1 cellular context compared by ENCODE assay signal in genomic region chr6:136607204-136607931, GRCh38.
TF ChIP-seq lines count a peak whose summit lies in the region.

No MANE protein-coding gene starts in this region.

TF ChIP-seq in WTC11, 78 proteins besides CTCF, POLR2A, EP300 and RAD21 (continued from another document):
- TF ChIP-seq ATF6 (CRISPR knock-in tag; IDR thresholded peaks at IDR 0.05): no peak
- TF ChIP-seq, protein P1, sequence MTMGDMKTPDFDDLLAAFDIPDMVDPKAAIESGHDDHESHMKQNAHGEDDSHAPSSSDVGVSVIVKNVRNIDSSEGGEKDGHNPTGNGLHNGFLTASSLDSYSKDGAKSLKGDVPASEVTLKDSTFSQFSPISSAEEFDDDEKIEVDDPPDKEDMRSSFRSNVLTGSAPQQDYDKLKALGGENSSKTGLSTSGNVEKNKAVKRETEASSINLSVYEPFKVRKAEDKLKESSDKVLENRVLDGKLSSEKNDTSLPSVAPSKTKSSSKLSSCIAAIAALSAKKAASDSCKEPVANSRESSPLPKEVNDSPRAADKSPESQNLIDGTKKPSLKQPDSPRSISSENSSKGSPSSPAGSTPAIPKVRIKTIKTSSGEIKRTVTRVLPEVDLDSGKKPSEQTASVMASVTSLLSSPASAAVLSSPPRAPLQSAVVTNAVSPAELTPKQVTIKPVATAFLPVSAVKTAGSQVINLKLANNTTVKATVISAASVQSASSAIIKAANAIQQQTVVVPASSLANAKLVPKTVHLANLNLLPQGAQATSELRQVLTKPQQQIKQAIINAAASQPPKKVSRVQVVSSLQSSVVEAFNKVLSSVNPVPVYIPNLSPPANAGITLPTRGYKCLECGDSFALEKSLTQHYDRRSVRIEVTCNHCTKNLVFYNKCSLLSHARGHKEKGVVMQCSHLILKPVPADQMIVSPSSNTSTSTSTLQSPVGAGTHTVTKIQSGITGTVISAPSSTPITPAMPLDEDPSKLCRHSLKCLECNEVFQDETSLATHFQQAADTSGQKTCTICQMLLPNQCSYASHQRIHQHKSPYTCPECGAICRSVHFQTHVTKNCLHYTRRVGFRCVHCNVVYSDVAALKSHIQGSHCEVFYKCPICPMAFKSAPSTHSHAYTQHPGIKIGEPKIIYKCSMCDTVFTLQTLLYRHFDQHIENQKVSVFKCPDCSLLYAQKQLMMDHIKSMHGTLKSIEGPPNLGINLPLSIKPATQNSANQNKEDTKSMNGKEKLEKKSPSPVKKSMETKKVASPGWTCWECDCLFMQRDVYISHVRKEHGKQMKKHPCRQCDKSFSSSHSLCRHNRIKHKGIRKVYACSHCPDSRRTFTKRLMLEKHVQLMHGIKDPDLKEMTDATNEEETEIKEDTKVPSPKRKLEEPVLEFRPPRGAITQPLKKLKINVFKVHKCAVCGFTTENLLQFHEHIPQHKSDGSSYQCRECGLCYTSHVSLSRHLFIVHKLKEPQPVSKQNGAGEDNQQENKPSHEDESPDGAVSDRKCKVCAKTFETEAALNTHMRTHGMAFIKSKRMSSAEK (CRISPR knock-in tag; IDR thresholded peaks at IDR 0.05; ENCODE audit: borderline replicate concordance): no peak
- TF ChIP-seq TEAD4 (CRISPR knock-in tag; IDR thresholded peaks at IDR 0.05): no peak
- no peak for TF ChIP-seq ERG (CRISPR knock-in tag; IDR thresholded peaks at IDR 0.05)
- no peak for TF ChIP-seq ATF1 (CRISPR knock-in tag; IDR thresholded peaks at IDR 0.05)
- no peak for TF ChIP-seq STAT6 (CRISPR knock-in tag; conservative IDR thresholded peaks at IDR 0.05; ENCODE audit: low read depth)
